In genomic region chr6:11008821-11009220, GRCh38 we compare ENCODE assay signal across 15 cellular contexts. TPM values are rescaled to one million over a fixed set of nuclear protein-coding genes. Genes with fewer than 3 reads are reported as not detected.
DNase-seq lines count a peak whose midpoint lies in the region; ATAC-seq, FAIRE-seq and TF ChIP-seq lines count a peak whose summit lies in the region.
"Had no signal": no experiment of that assay in that cellular context is flagged by ENCODE, and none has a peak within 500 bp of the region (broad histone marks: within the 10 kb centered on the region; RNA-seq: fewer than 3 reads in every experiment).

No MANE protein-coding gene starts in this region.

- H2AFZ ChIP-seq in IMR-90 (replicated peaks; ENCODE audit: low read length, poor library complexity) (no peak overlapping the region), keratinocyte (ENCODE audit: control insufficient read depth, low read length) (no peak overlapping the region)

- intact Hi-C loops in IMR-90 (cut with micrococcal nuclease) = loop anchor here (5.0 kb wide), 1 partner anchor 33 kb away; the partner anchor contains the start of gene ELOVL2

- ATAC-seq in IMR-90 (ENCODE audit: low read depth) = peak; percentile 76

- H3K4me1 ChIP-seq in IMR-90 (ENCODE audit: control insufficient read depth, insufficient read depth, low read length) (peaks cover 24% of the 10 kb centered on the region), keratinocyte (ENCODE audit: control insufficient read depth, extremely low read depth, insufficient read depth, low read length) (peaks cover 38% of the 10 kb centered on the region)

- no peak overlapping the region for H4K91ac ChIP-seq in IMR-90 (ENCODE audit: insufficient read depth, low read depth, low read length)

- H2BK15ac ChIP-seq in IMR-90 (ENCODE audit: low read depth, low read length) = no peak overlapping the region

- H3K36me3 Mint-ChIP-seq in type B pancreatic cell = no peaks in the 10 kb centered on the region
- H3K36me3 Mint-ChIP-seq: activated CD4-positive, alpha-beta memory T cell treated with anti-CD3 and anti-CD28 coated beads for 36 hours had no signal

- no CpG with 5 or more reads among the region's 1 CpG for WGBS in IMR-90 (ENCODE audit: extremely low coverage in 2 of 2, insufficient read length in 1 of 2), 2 experiments

- CTCF ChIA-PET in IMR-90 (lab: Yijun Ruan, JAX) = interaction anchor here (0.5 to 1.3 kb wide), 3 partner anchors 19 to 392 kb away, joined by 3 read pairs; no protein-coding TSS in a partner anchor

- POLR2A ChIA-PET in IMR-90 (lab: Charles Lee; ENCODE audit: unreplicated experiment) = no interaction called here

- H4K5ac ChIP-seq in IMR-90 (ENCODE audit: low read depth, low read length) = no peak overlapping the region

- no peak for TF ChIP-seq CTCF in AG10803 (conservative IDR thresholded peaks at IDR 0.05; ENCODE audit: low read length)
- TF ChIP-seq CTCF in IMR-90 (conservative IDR thresholded peaks at IDR 0.05; ENCODE audit: low read depth, low read length) = no peak
- TF ChIP-seq CTCF in astrocyte of the spinal cord (IDR thresholded peaks at IDR 0.05; ENCODE audit: low read depth, low read length) = no peak
- TF ChIP-seq CTCF in keratinocyte (optimal IDR thresholded peaks at IDR 0.05 in 1 of 3, IDR thresholded peaks at IDR 0.05 in 1 of 3, conservative IDR thresholded peaks at IDR 0.05 in 1 of 3; ENCODE audit: extremely low read depth in 1 of 3, insufficient read depth in 2 of 3, low read length in 3 of 3) = no peak
- TF ChIP-seq CTCF in type B pancreatic cell (conservative IDR thresholded peaks at IDR 0.05) = no peak

- peak overlapping the region; percentile 30; the same call in 1 of the 2 replicates for H2BK20ac ChIP-seq in IMR-90 (ENCODE audit: low read depth, low read length)

- H3K56ac ChIP-seq in IMR-90 (ENCODE audit: extremely low read depth, insufficient read depth, low read length) = no peak overlapping the region

- TF ChIP-seq RAD21 in IMR-90 (IDR thresholded peaks at IDR 0.05; ENCODE audit: low read length) = no peak

- dilution Hi-C loops in IMR-90 (cut with HindIII; ENCODE audit: low sequenced_read_pairs, unreplicated experiment) (no loop called here), keratinocyte (cut with MboI; ENCODE audit: extremely low pct_ligation_motif_present, low sequenced_read_pairs) (no loop called here)

- no peak overlapping the region for H3K14ac ChIP-seq in IMR-90 (replicated peaks; ENCODE audit: low read depth, low read length)

- no peaks in the 10 kb centered on the region for H3K9me3 Mint-ChIP-seq in type B pancreatic cell
- H3K9me3 Mint-ChIP-seq: activated CD4-positive, alpha-beta memory T cell treated with anti-CD3 and anti-CD28 coated beads for 36 hours; activated T-helper 1 cell treated with anti-CD3 and anti-CD28 coated beads, Interleukin-12 subunit alpha, Interleukin-12 subunit beta, Interleukin-2, Interleukin-4 antibody, amounts not matched to agents 30 ng/mL and 10 ng/mL and 1 ng/mL, durations not matched to agents 14 hours and 24 hours and 36 hours had no signal

- in situ Hi-C loops in IMR-90 (cut with MboI; ENCODE audit: low sequenced_read_pairs) = no loop called here
- in situ Hi-C loops in astrocyte of the spinal cord (cut with HindIII; ENCODE audit: low sequenced_read_pairs) = no loop called here

- no peaks in the 10 kb centered on the region for H3K27me3 ChIP-seq in IMR-90 (ENCODE audit: control insufficient read depth, insufficient read depth, low read length)
- H3K27me3 ChIP-seq in keratinocyte (ENCODE audit: control insufficient read depth, extremely low read depth, insufficient read depth, low read length) = no peaks in the 10 kb centered on the region

- DNase-seq in AG10803 (ENCODE audit: low read depth) = peak; percentile 53
- DNase-seq in IMR-90 = peak; percentile 84
- DNase-seq in astrocyte of the spinal cord (ENCODE audit: low read depth, low spot score) = peak; percentile 39
- DNase-seq in keratinocyte (ENCODE audit: low read depth, low spot score) = no peak
- DNase-seq in HTR-8/SVneo (ENCODE audit: insufficient read length, low spot score) = no peak
- DNase-seq in HT-29 (ENCODE audit: low spot score) = no peak
- DNase-seq in type B pancreatic cell (ENCODE audit: extremely low spot score, unreplicated experiment) = no peak
- no peak for DNase-seq in OCI-M2 (lab: John Stamatoyannopoulos, UW; ENCODE audit: unreplicated experiment)
- DNase-seq: activated CD4-positive, alpha-beta memory T cell treated with anti-CD3 and anti-CD28 coated beads for 36 hours; anterior cingulate cortex; DMS79; kidney; NCI-H2081; NCI-H774 had no signal

- no peak overlapping the region for H3K4me3 ChIP-seq in AG10803 (ENCODE audit: low read length)
- no peak overlapping the region for H3K4me3 ChIP-seq in IMR-90 (ENCODE audit: insufficient read depth, low read depth, low read length)
- no peak overlapping the region for H3K4me3 ChIP-seq in astrocyte of the spinal cord (ENCODE audit: low read depth, low read length)
- no peak overlapping the region for H3K4me3 ChIP-seq in keratinocyte (ENCODE audit: control insufficient read depth in 2 of 3, extremely low read depth in 1 of 3, insufficient read depth in 2 of 3, low read depth in 1 of 3, low read length in 3 of 3)

- no peak overlapping the region for H3K27ac Mint-ChIP-seq in type B pancreatic cell
- H3K27ac Mint-ChIP-seq: activated CD4-positive, alpha-beta memory T cell treated with anti-CD3 and anti-CD28 coated beads for 36 hours; activated T-helper 1 cell treated with anti-CD3 and anti-CD28 coated beads, Interleukin-12 subunit alpha, Interleukin-12 subunit beta, Interleukin-2, Interleukin-4 antibody, amounts not matched to agents 30 ng/mL and 10 ng/mL and 1 ng/mL, durations not matched to agents 14 hours and 24 hours and 36 hours had no signal

- no peaks in the 10 kb centered on the region for H3K79me1 ChIP-seq in IMR-90 (ENCODE audit: low read depth in 1 of 2, low read length in 2 of 2)

- peak overlapping the region; percentile 18; the same call in 1 of the 2 replicates for H3K4ac ChIP-seq in IMR-90 (ENCODE audit: low read depth, low read length)

- no peak overlapping the region for H3K4me3 Mint-ChIP-seq in type B pancreatic cell
- H3K4me3 Mint-ChIP-seq: activated CD4-positive, alpha-beta memory T cell treated with anti-CD3 and anti-CD28 coated beads for 36 hours; activated T-helper 1 cell treated with anti-CD3 and anti-CD28 coated beads, Interleukin-12 subunit alpha, Interleukin-12 subunit beta, Interleukin-2, Interleukin-4 antibody, amounts not matched to agents 30 ng/mL and 10 ng/mL and 1 ng/mL, durations not matched to agents 14 hours and 24 hours and 36 hours had no signal

- peak; percentile 48 for FAIRE-seq in keratinocyte (lab: Jason Lieb, UNC)
- FAIRE-seq in HTR-8/SVneo (lab: Jason Lieb, UNC) = no peak
- FAIRE-seq: kidney had no signal

- no peak overlapping the region for H2BK120ac ChIP-seq in IMR-90 (ENCODE audit: low read depth, low read length)

- no peaks in the 10 kb centered on the region for H4K20me1 ChIP-seq in IMR-90 (ENCODE audit: insufficient read depth, low read length)
- no peaks in the 10 kb centered on the region for H4K20me1 ChIP-seq in keratinocyte (ENCODE audit: control insufficient read depth, extremely low read depth, insufficient read depth, low read length)

- H3K27ac ChIP-seq in IMR-90 (ENCODE audit: insufficient read depth, low read length) = peak overlapping the region; percentile 54; the same call in 1 of the 2 replicates
- peak overlapping the region; percentile 17 for H3K27ac ChIP-seq in keratinocyte (ENCODE audit: control insufficient read depth, insufficient read depth, low read length)

- 0 out of 2 replicates have a peak overlapping the region, but pooled peaks have one; percentile 20 for H2AK5ac ChIP-seq in IMR-90 (ENCODE audit: low read depth, low read length)

- H3K18ac ChIP-seq in IMR-90 (ENCODE audit: low read depth, low read length) = 0 out of 2 replicates have a peak overlapping the region, but pooled peaks have one; percentile 5

- peak overlapping the region; percentile 41 for H2BK5ac ChIP-seq in IMR-90 (ENCODE audit: low read depth, low read length, poor library complexity, severe bottlenecking)

- peak overlapping the region; percentile 52 for H3K4me2 ChIP-seq in IMR-90 (ENCODE audit: low read depth, low read length)
- H3K4me2 ChIP-seq in keratinocyte (ENCODE audit: control insufficient read depth, extremely low read depth, insufficient read depth, low read depth, low read length) = peak overlapping the region; percentile 63

- BruUV-seq in IMR-90 (replicated peaks; lab: Mats Ljungman, UMichigan) = no TSS peak

- no peaks in the 10 kb centered on the region for H3K36me3 ChIP-seq in IMR-90 (ENCODE audit: control insufficient read depth, insufficient read depth, low read length)
- H3K36me3 ChIP-seq in keratinocyte (ENCODE audit: control insufficient read depth in 2 of 2, extremely low read depth in 1 of 2, insufficient read depth in 2 of 2, low read length in 2 of 2) = no peaks in the 10 kb centered on the region

- no peak overlapping the region for H2AK9ac ChIP-seq in IMR-90 (replicated peaks; ENCODE audit: low read depth, low read length, poor library complexity)

- H3K9ac ChIP-seq in IMR-90 (ENCODE audit: low read depth, low read length) (no peak overlapping the region), keratinocyte (ENCODE audit: control insufficient read depth, extremely low read depth, insufficient read depth, low read length) (no peak overlapping the region)

- H4K8ac ChIP-seq in IMR-90 (ENCODE audit: low read depth in 2 of 2, low read length in 2 of 2) = peak overlapping the region in 1 of 2 experiments; percentile 57; a peak in 1 of 4 replicates

- H3K9me3 ChIP-seq in IMR-90 (ENCODE audit: control insufficient read depth, insufficient read depth, low read length) = no peaks in the 10 kb centered on the region
- H3K9me3 ChIP-seq in keratinocyte (ENCODE audit: control insufficient read depth, low read depth, low read length) = no peaks in the 10 kb centered on the region

- peaks cover 18% of the 10 kb centered on the region for H3K4me1 Mint-ChIP-seq in type B pancreatic cell (ENCODE audit: unreplicated experiment)

- no peaks in the 10 kb centered on the region for H3K79me2 ChIP-seq in keratinocyte (ENCODE audit: control insufficient read depth, insufficient read depth, low read length)

- H3K23ac ChIP-seq in IMR-90 (ENCODE audit: low read depth, low read length) = no peak overlapping the region

- no peaks in the 10 kb centered on the region for H3K27me3 Mint-ChIP-seq in type B pancreatic cell

- peaks cover 13% of the 10 kb centered on the region for H3K9me1 ChIP-seq in IMR-90 (ENCODE audit: insufficient read depth, low read length)
- H3K9me1 ChIP-seq in keratinocyte (ENCODE audit: control insufficient read depth, extremely low read depth, insufficient read depth, low read length) = no peaks in the 10 kb centered on the region

- TF ChIP-seq POLR2A in IMR-90 (IDR thresholded peaks at IDR 0.05; ENCODE audit: low read depth, low read length) = no peak

RNA-seq across cellular contexts. Expression of gene ELOVL2, which starts 35.3 kb away (rescaled TPM):
- total RNA-seq in IMR-90 (2012; rRNA removed) = 7.9 and 10.6 TPM in 2 replicates
- 5.2 and 6.3 TPM in 2 replicates for polyA plus RNA-seq in IMR-90 (2012; rRNA removed)
- polyA plus RNA-seq in IMR-90 (2012; cell fraction: cytosol; rRNA removed) = 1.6 and 1.7 TPM in 2 replicates
- 1.0 and 9.0 TPM in 2 replicates for polyA plus RNA-seq in IMR-90 (2012; cell fraction: nucleus; rRNA removed; ENCODE audit: low replicate concordance)
- 0.04 to 0.10 TPM (median 0.05 TPM) in 3 replicates for polyA plus RNA-seq in keratinocyte
- not detected for polyA plus RNA-seq in keratinocyte (2011; ENCODE audit: low read depth)
- 0.01 and 0.04 TPM in 2 replicates for polyA plus RNA-seq in keratinocyte (2011; cell fraction: cytosol; rRNA removed)
- polyA plus RNA-seq in keratinocyte (2011; cell fraction: nucleus; rRNA removed) = 0.03 TPM in 1 of 2 replicates, not detected in the other
- 0.06 and 0.07 TPM in 2 replicates for polyA plus RNA-seq in keratinocyte (2012; ENCODE audit: low replicate concordance)
- 0.03 TPM in 1 of 3 replicates, not detected in the others for polyA minus RNA-seq in keratinocyte
- not detected for polyA minus RNA-seq in keratinocyte (2011; cell fraction: cytosol; rRNA and poly(A)+ RNA removed)
- not detected in 2 replicates for polyA minus RNA-seq in keratinocyte (2011; cell fraction: nucleus; rRNA and poly(A)+ RNA removed)
- total RNA-seq in HT-29 (2014; rRNA removed; shearing (Covaris generic)) = not detected in 2 replicates
- total RNA-seq in type B pancreatic cell (ENCODE audit: low replicate concordance) = 2.2 and 3.8 TPM in 2 replicates
- total RNA-seq: activated CD4-positive, alpha-beta memory T cell treated with anti-CD3 and anti-CD28 coated beads for 36 hours; activated T-helper 1 cell treated with anti-CD3 and anti-CD28 coated beads, Interleukin-12 subunit alpha, Interleukin-12 subunit beta, Interleukin-2, Interleukin-4 antibody, amounts not matched to agents 30 ng/mL and 10 ng/mL and 1 ng/mL, durations not matched to agents 14 hours and 24 hours and 36 hours had no signal

Comparison
In these comparisons a context has a peak if more than half of its experiments do, and no peak if none do; other contexts are left out.
1. DNase-seq: peak in AG10803 (single experiment), IMR-90 (single experiment) and astrocyte of the spinal cord (single experiment); none in keratinocyte (single experiment), HTR-8/SVneo (single experiment), HT-29 (single experiment), type B pancreatic cell (single experiment) and OCI-M2 (single experiment).